In the genomic region with DNA sequence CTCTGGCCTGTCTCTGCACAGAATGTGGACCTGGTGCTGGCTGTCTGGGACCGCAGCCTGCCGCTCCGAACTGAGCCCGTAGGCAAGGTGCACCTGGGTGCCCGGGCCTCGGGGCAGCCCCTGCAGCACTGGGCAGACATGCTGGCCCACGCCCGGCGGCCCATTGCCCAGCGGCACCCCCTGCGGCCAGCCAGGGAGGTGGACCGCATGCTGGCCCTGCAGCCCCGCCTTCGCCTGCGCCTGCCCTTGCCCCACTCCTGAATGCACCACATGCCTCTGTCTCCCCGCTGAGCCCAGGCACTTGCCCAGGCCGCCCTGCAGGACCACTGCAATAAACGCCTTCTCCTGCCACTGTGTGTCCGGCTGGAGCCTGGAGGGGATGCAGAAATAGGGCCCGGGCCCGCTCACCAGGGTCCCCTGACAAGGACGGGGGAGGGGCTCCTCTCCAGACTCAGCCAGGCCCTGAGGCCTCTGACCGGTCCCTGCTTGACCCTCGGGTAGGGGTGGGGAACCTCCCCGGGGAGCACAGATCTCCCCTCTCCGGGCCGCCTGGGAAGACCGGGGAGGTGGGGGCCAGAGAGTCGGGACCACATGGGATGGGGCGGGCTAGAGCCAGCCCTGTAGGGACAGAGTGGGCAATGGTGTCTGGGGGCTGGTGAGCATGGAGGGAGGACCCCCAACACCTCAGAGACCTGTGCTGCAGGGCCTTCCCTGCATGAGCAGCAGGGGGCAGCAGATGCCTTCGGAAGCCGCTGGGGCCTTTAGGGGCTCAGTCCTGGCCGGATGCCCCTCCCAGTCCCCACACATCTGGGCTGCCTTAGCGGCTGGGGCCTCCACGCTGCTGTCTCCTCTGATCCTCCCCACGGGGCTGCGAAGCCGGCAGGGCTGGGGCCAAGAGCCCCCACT, we compare ENCODE assay signal across 8 cellular contexts. TPM values are rescaled to one million over a fixed set of nuclear protein-coding genes. Genes with fewer than 3 reads are reported as not detected.
DNase-seq lines count a peak whose midpoint lies in the region; ATAC-seq and TF ChIP-seq lines count a peak whose summit lies in the region.

No MANE protein-coding gene starts in this region.

- peak overlapping the region; percentile 29; the same call in 1 of the 2 replicates for H3K9ac ChIP-seq in OCI-LY3 (ENCODE audit: low read length)

- no peaks in the 10 kb centered on the region for H4K20me1 ChIP-seq in OCI-LY3 (ENCODE audit: insufficient read depth, low read length)

- DNase-seq in GM13977 (ENCODE audit: low spot score) (peak; percentile 96), fibroblast of the conjunctiva (ENCODE audit: low read depth) (peak; percentile 66), prostate gland (ENCODE audit: low spot score) (no peak), kidney glomerular epithelial cell (lab: John Stamatoyannopoulos, UW) (no peak), posterior vena cava (ENCODE audit: low spot score) (no peak)
- peak; percentile 80 for DNase-seq in activated T-cell treated with anti-CD3 and anti-CD28 coated beads, Interleukin-2, amount 50 U/mL, for 4 hours

- no peaks in the 10 kb centered on the region for H3K79me2 ChIP-seq in OCI-LY3 (ENCODE audit: low read length)

- peaks cover 7% of the 10 kb centered on the region for H3K4me1 Mint-ChIP-seq in activated T-cell treated with anti-CD3 and anti-CD28 coated beads, Interleukin-2, amount 50 U/mL, for 4 hours (ENCODE audit: low read depth)

- H3K4me1 ChIP-seq in OCI-LY3 (ENCODE audit: low read length): peaks cover 42% of the 10 kb centered on the region
- H3K4me1 ChIP-seq in prostate gland (replicated peaks): peaks cover 5% of the 10 kb centered on the region

- in situ Hi-C loops in GM13977 (cut with MboI; ENCODE audit: low pct_unique_long_range_greater_than_20kb, low sequenced_read_pairs, unreplicated experiment): no loop called here

- H3K4me3 Mint-ChIP-seq in activated T-cell treated with anti-CD3 and anti-CD28 coated beads, Interleukin-2, amount 50 U/mL, for 4 hours: no peak overlapping the region

- H3K4me3 ChIP-seq in OCI-LY3 (ENCODE audit: low read length) (peak overlapping the region; percentile 48), prostate gland (no peak overlapping the region)

- H3K36me3 Mint-ChIP-seq in activated T-cell treated with anti-CD3 and anti-CD28 coated beads, Interleukin-2, amount 50 U/mL, for 4 hours (ENCODE audit: insufficient read depth): no peaks in the 10 kb centered on the region

- H3K9me3 ChIP-seq in OCI-LY3 (ENCODE audit: insufficient read depth, low read length) (no peaks in the 10 kb centered on the region), prostate gland (no peaks in the 10 kb centered on the region)

- H3K27me3 Mint-ChIP-seq in activated T-cell treated with anti-CD3 and anti-CD28 coated beads, Interleukin-2, amount 50 U/mL, for 4 hours (ENCODE audit: low read depth): peaks cover 4% of the 10 kb centered on the region

- no peak overlapping the region for H2AFZ ChIP-seq in OCI-LY3 (ENCODE audit: low read depth, low read length)

- 56% methylated on average over 33 of the region's 38 CpGs for WGBS in prostate gland

- H3K27ac ChIP-seq in OCI-LY3 (ENCODE audit: low read length) (no peak overlapping the region), prostate gland (no peak overlapping the region)

- H3K9me3 Mint-ChIP-seq in activated T-cell treated with anti-CD3 and anti-CD28 coated beads, Interleukin-2, amount 50 U/mL, for 4 hours: no peaks in the 10 kb centered on the region

- TF ChIP-seq CTCF in GM13977 (IDR thresholded peaks at IDR 0.05; ENCODE audit: extremely low read depth, insufficient read depth, missing control alignments) (peak; percentile 96), OCI-LY3 (IDR thresholded peaks at IDR 0.05; ENCODE audit: low read depth, low read length) (peak; percentile 80), prostate gland (IDR thresholded peaks at IDR 0.05) (peak; percentile 54 to 84 (median 64))

- H3K4me2 ChIP-seq in OCI-LY3 (ENCODE audit: low read length): peak overlapping the region; percentile 57

- H3K27me3 ChIP-seq in OCI-LY3 (ENCODE audit: low read depth, low read length) (peaks cover 35% of the 10 kb centered on the region), prostate gland (replicated peaks; ENCODE audit: insufficient read depth) (no peaks in the 10 kb centered on the region)

- intact Hi-C loops in prostate gland (cut with DNase I): loop anchor here (5.0 kb wide), 2 partner anchors 45 to 315 kb away; no protein-coding TSS in a partner anchor
- intact Hi-C loops in posterior vena cava (cut with DNase I): loop anchor here (5.0 kb wide), 2 partner anchors 315 to 320 kb away; no protein-coding TSS in a partner anchor

- peak; percentile 79 for ATAC-seq in HG02678 (IDR thresholded peaks at IDR 0.05; ENCODE audit: unreplicated experiment)
- peak; percentile 84 to 90 for ATAC-seq in activated T-cell treated with anti-CD3 and anti-CD28 coated beads, Interleukin-2, amount 50 U/mL, for 4 hours

- H3K36me3 ChIP-seq in OCI-LY3 (replicated peaks; ENCODE audit: low read depth, low read length) (no peaks in the 10 kb centered on the region), prostate gland (no peaks in the 10 kb centered on the region)

- TF ChIP-seq POLR2A in prostate gland (IDR thresholded peaks at IDR 0.05): no peak

RNA-seq across cellular contexts. Expression of a gene that starts 1.4 kb away (rescaled TPM):
- not detected for total RNA-seq in activated T-cell treated with anti-CD3 and anti-CD28 coated beads, Interleukin-2, amount 50 U/mL, for 4 hours
- total RNA-seq in prostate gland (1 to 10 TPM in 1 of 2 donors, not detected in 1; 5.5 TPM), posterior vena cava (1 to 10 TPM; 1.0 to 1.3 TPM)

RNA-seq across cellular contexts. Expression of a gene that starts 2.6 kb away (rescaled TPM):
- total RNA-seq in activated T-cell treated with anti-CD3 and anti-CD28 coated beads, Interleukin-2, amount 50 U/mL, for 4 hours: not detected
- total RNA-seq in prostate gland: 1 to 10 TPM; 1.7 to 4.1 TPM
- not detected for total RNA-seq in posterior vena cava

RNA-seq across cellular contexts. Expression of a gene that starts 15.5 kb away (rescaled TPM):
- total RNA-seq in activated T-cell treated with anti-CD3 and anti-CD28 coated beads, Interleukin-2, amount 50 U/mL, for 4 hours: 10 to 100 TPM; 34.6 to 71.7 (median 60.6) TPM
- total RNA-seq in prostate gland: 10 to 100 TPM in 1 of 2 donors, 1 to 10 TPM in 1; 6.7 to 11.6 TPM
- total RNA-seq in posterior vena cava: 100 to 1,000 TPM in 1 of 2 donors, 10 to 100 TPM in 1; 39.1 to 122 TPM

RNA-seq across cellular contexts. Expression of a gene that starts 54.3 kb away (rescaled TPM):
- total RNA-seq in activated T-cell treated with anti-CD3 and anti-CD28 coated beads, Interleukin-2, amount 50 U/mL, for 4 hours: under 1 TPM in 2 of 3 donors, not detected in 1; 0.08 to 0.20 TPM
- total RNA-seq in prostate gland: under 1 TPM in 1 of 2 donors, not detected in 1; 0.17 TPM
- total RNA-seq in posterior vena cava: under 1 TPM in 1 of 2 donors, not detected in 1; 0.14 TPM

Comparison
In these comparisons a context has a peak if more than half of its experiments do, and no peak if none do; other contexts are left out.
1. DNase-seq: peak in GM13977 (single experiment), activated T-cell treated with anti-CD3 and anti-CD28 coated beads, Interleukin-2, amount 50 U/mL, for 4 hours (single experiment) and fibroblast of the conjunctiva (single experiment); none in prostate gland (single experiment), kidney glomerular epithelial cell (single experiment) and posterior vena cava (single experiment).
2. Peak in every context shown above with its lines, with median percentiles within 50 percentile points of each other: CTCF ChIP-seq.